ENCODE assay signal across 1 cellular context in the genomic region with DNA sequence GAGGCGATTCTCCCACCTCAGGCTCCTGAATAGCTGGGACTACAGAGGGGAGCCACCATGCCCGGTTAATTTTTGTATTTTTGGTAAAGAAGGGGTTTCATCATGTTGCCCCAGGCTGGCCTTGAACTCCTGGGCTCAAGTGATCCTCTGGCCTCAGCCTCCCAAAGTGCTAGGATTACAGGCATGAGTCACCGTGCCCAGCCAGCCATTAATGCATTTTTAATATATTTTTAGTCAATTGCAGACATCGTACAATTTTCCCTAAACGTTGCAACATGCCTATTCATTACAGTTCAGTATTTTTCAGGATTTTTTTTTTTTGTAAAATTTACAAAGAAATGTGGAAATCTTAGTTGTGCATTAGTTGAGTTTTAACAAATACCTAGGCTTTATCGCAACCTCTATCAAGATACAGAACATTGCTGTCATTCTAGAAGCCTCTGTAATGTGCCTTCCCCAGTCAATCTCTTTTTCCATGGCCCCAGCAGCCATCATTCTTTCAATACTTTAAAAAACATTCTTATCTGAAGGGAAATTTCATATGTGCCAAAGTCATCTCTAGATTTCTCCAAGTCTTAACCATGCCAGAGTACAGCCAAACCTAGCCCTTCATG.
TF ChIP-seq lines count a peak whose summit lies in the region.

No MANE protein-coding gene starts in this region.

TF ChIP-seq in endothelial cell of umbilical vein, 7 proteins besides CTCF, POLR2A, EP300 and RAD21:
- TF ChIP-seq EZH2 (IDR thresholded peaks at IDR 0.05; ENCODE audit: borderline replicate concordance, low read depth, low read length, severe bottlenecking) (no peak), POLR2AphosphoS5 (IDR thresholded peaks at IDR 0.05; ENCODE audit: insufficient read depth, low read depth, low read length) (peak; percentile 4)
TF ChIP-seq in endothelial cell of umbilical vein: peak in this region for 1.
